Comparison of ENCODE assay signal across 22 cellular contexts in the genomic region with DNA sequence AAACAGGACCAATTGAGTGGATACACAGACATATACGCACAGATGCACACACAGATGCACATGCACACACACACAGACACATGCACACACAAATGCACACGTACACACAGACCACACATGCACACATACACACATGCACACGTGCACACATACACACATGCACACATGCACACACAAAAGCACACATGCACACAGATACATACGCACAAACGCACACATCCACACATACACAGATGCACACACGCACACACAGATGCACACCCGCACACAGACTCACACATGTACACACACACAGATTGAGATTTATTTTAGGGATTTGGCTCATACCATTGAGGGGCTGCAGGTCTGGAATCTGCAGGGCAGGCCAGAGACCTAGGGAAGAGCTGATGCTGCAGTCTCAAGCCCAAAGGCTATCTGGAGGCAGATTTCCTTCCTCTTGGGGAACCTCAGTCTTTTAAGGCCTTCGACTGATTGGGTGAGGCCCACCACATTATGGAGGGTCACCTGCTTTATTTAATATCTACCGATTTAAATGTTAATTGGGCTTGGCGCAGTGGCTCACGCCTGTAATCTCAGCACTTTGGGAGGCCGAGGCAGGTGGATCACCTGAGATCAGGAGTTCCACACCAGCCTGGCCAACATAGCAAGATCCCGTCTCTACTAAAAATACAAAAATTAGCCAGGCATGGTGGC. TPM values are rescaled to one million over a fixed set of nuclear protein-coding genes. Genes with fewer than 3 reads are reported as not detected.
"Had no signal": no experiment of that assay in that cellular context is flagged by ENCODE, and none has a peak within 500 bp of the region (broad histone marks: within the 10 kb centered on the region; RNA-seq: fewer than 3 reads in every experiment).

No MANE protein-coding gene starts in this region.

- H3K36me3 ChIP-seq: gastrocnemius medialis, heart left ventricle, left lung, thyroid gland had no signal

- H3K9me3 ChIP-seq: gastrocnemius medialis, thyroid gland had no signal

- H3K4me3 Mint-ChIP-seq: activated CD8-positive, alpha-beta T cell treated with anti-CD3 and anti-CD28 coated beads, Interleukin-2, amount 10 ng/mL, durations not matched to agents 7 days and 5 days; activated naive CD4-positive, alpha-beta T cell treated with anti-CD3 and anti-CD28 coated beads, Interleukin-2, amount 10 ng/mL, durations not matched to agents 7 days and 5 days; activated T-cell treated with anti-CD3 and anti-CD28 coated beads, Interleukin-2, amount 50 U/mL, for 4 hours; naive B cell had no signal

- DNase-seq: activated CD4-positive, alpha-beta T cell treated with anti-CD3 and anti-CD28 coated beads for 48 hours; activated CD4-positive, CD25-positive, alpha-beta regulatory T cell; activated CD8-positive, alpha-beta memory T cell treated with anti-CD3 and anti-CD28 coated beads, Interleukin-2, amount 50 U/mL, for 4 hours; activated CD8-positive, alpha-beta T cell treated with anti-CD3 and anti-CD28 coated beads, Interleukin-2, amount 10 ng/mL, durations not matched to agents 7 days and 5 days; activated naive CD4-positive, alpha-beta T cell treated with anti-CD3 and anti-CD28 coated beads, Interleukin-2, amount 10 ng/mL, durations not matched to agents 7 days and 5 days; activated T-cell treated with anti-CD3 and anti-CD28 coated beads, Interleukin-2, amount 50 U/mL, for 4 hours; aorta; gastrocnemius medialis; heart left ventricle; left lung; mammary epithelial cell; naive B cell; stimulated activated CD4-positive, alpha-beta T cell treated with anti-CD3 and anti-CD28 coated beads, Interleukin-12 subunit alpha, Interleukin-12 subunit beta, amount 100 ng/mL, for 4 hours; stimulated activated CD4-positive, alpha-beta T cell treated with anti-CD3 and anti-CD28 coated beads, Interleukin-1b, Interleukin-23, amount 100 ng/mL, for 48 hours; stimulated activated CD8-positive, alpha-beta memory T cell treated with anti-CD3 and anti-CD28 coated beads, Interleukin-4, amount 100 ng/mL, for 48 hours; stimulated activated naive CD4-positive, alpha-beta T cell treated with Interleukin-2 at 50 U/mL for 16 hours; thyroid gland had no signal

- H3K27ac ChIP-seq: coronary artery, gastrocnemius medialis, heart left ventricle, left lung, thyroid gland had no signal

- ATAC-seq: activated CD8-positive, alpha-beta T cell treated with anti-CD3 and anti-CD28 coated beads, Interleukin-2, amount 10 ng/mL, durations not matched to agents 7 days and 5 days; activated T-cell treated with anti-CD3 and anti-CD28 coated beads, Interleukin-2, amount 50 U/mL, for 4 hours; esophagus mucosa; gastrocnemius medialis; heart left ventricle had no signal

- H3K27me3 ChIP-seq: gastrocnemius medialis, thyroid gland had no signal

- H3K4me1 ChIP-seq: gastrocnemius medialis, thyroid gland had no signal

- H3K27ac Mint-ChIP-seq: activated CD8-positive, alpha-beta T cell treated with anti-CD3 and anti-CD28 coated beads, Interleukin-2, amount 10 ng/mL, durations not matched to agents 7 days and 5 days; activated naive CD4-positive, alpha-beta T cell treated with anti-CD3 and anti-CD28 coated beads, Interleukin-2, amount 10 ng/mL, durations not matched to agents 7 days and 5 days; progenitor cell of endocrine pancreas had no signal

- H3K4me3 ChIP-seq: coronary artery, gastrocnemius medialis, heart left ventricle, left lung, thyroid gland had no signal

- H3K4me1 Mint-ChIP-seq: activated naive CD4-positive, alpha-beta T cell treated with anti-CD3 and anti-CD28 coated beads, Interleukin-2, amount 10 ng/mL, durations not matched to agents 7 days and 5 days had no signal

RNA-seq across cellular contexts. Expression of a gene that starts 22.6 kb away (rescaled TPM):
- total RNA-seq: activated CD8-positive, alpha-beta T cell treated with anti-CD3 and anti-CD28 coated beads, Interleukin-2, amount 10 ng/mL, durations not matched to agents 7 days and 5 days; activated T-cell treated with anti-CD3 and anti-CD28 coated beads, Interleukin-2, amount 50 U/mL, for 4 hours; esophagus mucosa; gastrocnemius medialis; kidney epithelial cell; left lung; mammary epithelial cell; progenitor cell of endocrine pancreas; subcutaneous adipose tissue had no signal
- polyA plus RNA-seq: aorta, mammary epithelial cell had no signal
